ENCODE assay signal across 8 cellular contexts in genomic region chr9:131546336-131547084, GRCh38. TPM values are rescaled to one million over a fixed set of nuclear protein-coding genes. Genes with fewer than 3 reads are reported as not detected.
DNase-seq lines count a peak whose midpoint lies in the region; ATAC-seq and TF ChIP-seq lines count a peak whose summit lies in the region.

No MANE protein-coding gene starts in this region.

- H3K4me1 ChIP-seq in urinary bladder (ENCODE audit: insufficient read depth) = peaks cover 4% of the 10 kb centered on the region

- peaks cover 13% of the 10 kb centered on the region for H3K36me3 Mint-ChIP-seq in stimulated activated naive CD8-positive, alpha-beta T cell treated with anti-CD3 and anti-CD28 coated beads, Interleukin-15, Interleukin-2, amounts not matched to agents 100 ng/mL and 50 ng/mL, for 24 hours (ENCODE audit: low read depth)

- TF ChIP-seq CTCF in WI38 (IDR thresholded peaks at IDR 0.05; ENCODE audit: low read depth, low read length) = 0 out of 2 replicates have a peak, but pooled peaks have one; percentile 11

- H3K4me3 Mint-ChIP-seq in stimulated activated naive CD8-positive, alpha-beta T cell treated with anti-CD3 and anti-CD28 coated beads, Interleukin-15, Interleukin-2, amounts not matched to agents 100 ng/mL and 50 ng/mL, for 24 hours = peak overlapping the region; percentile 68

- H3K4me3 ChIP-seq in WI38 (ENCODE audit: low read depth, low read length) = peak overlapping the region; percentile 48
- peak overlapping the region; percentile 49 for H3K4me3 ChIP-seq in iPS-18c (ENCODE audit: insufficient read depth, low read depth, low read length)
- peak overlapping the region; percentile 5 for H3K4me3 ChIP-seq in urinary bladder (ENCODE audit: low read depth, low read length)

- ATAC-seq in stimulated activated naive CD8-positive, alpha-beta T cell treated with anti-CD3 and anti-CD28 coated beads, Interleukin-15, Interleukin-2, amounts not matched to agents 100 U/mL and 50 U/mL, for 24 hours = no peak
- ATAC-seq in HG03432 (IDR thresholded peaks at IDR 0.05; ENCODE audit: unreplicated experiment) = no peak

- under 1% methylated on average over 49 of the region's 49 CpGs for WGBS in urinary bladder

- no peak overlapping the region for H3K27ac Mint-ChIP-seq in stimulated activated naive CD8-positive, alpha-beta T cell treated with anti-CD3 and anti-CD28 coated beads, Interleukin-15, Interleukin-2, amounts not matched to agents 100 ng/mL and 50 ng/mL, for 24 hours

- peaks cover 52% of the 10 kb centered on the region for H3K27me3 Mint-ChIP-seq in stimulated activated naive CD8-positive, alpha-beta T cell treated with anti-CD3 and anti-CD28 coated beads, Interleukin-15, Interleukin-2, amounts not matched to agents 100 ng/mL and 50 ng/mL, for 24 hours

- H3K9me3 ChIP-seq in iPS-18c (ENCODE audit: control insufficient read depth, insufficient read depth, low read length) = peaks cover 4% of the 10 kb centered on the region

- peaks cover 4% of the 10 kb centered on the region for H3K4me1 Mint-ChIP-seq in stimulated activated naive CD8-positive, alpha-beta T cell treated with anti-CD3 and anti-CD28 coated beads, Interleukin-15, Interleukin-2, amounts not matched to agents 100 ng/mL and 50 ng/mL, for 24 hours (ENCODE audit: low read depth)

- no peak overlapping the region for H3K27ac ChIP-seq in urinary bladder (ENCODE audit: low read depth)

- DNase-seq in stimulated activated naive CD8-positive, alpha-beta T cell treated with anti-CD3 and anti-CD28 coated beads, Interleukin-15, Interleukin-2, amounts not matched to agents 100 U/mL and 50 U/mL, for 24 hours = no peak
- DNase-seq in germinal center (ENCODE audit: low spot score) = no peak
- no peak for DNase-seq in AML-193 (lab: John Stamatoyannopoulos, UW)

- peaks cover 9% of the 10 kb centered on the region for H3K9me3 Mint-ChIP-seq in stimulated activated naive CD8-positive, alpha-beta T cell treated with anti-CD3 and anti-CD28 coated beads, Interleukin-15, Interleukin-2, amounts not matched to agents 100 ng/mL and 50 ng/mL, for 24 hours

- H3K36me3 ChIP-seq in urinary bladder (ENCODE audit: insufficient read depth) = no peaks in the 10 kb centered on the region

RNA-seq across cellular contexts. Expression of gene PRRT1B, which starts 1.2 kb away (rescaled TPM):
- total RNA-seq in urinary bladder = not detected
- polyA plus RNA-seq in urinary bladder = not detected

RNA-seq across cellular contexts. Expression of gene UCK1, which starts 15.4 kb away (rescaled TPM):
- total RNA-seq in urinary bladder = 7.3 TPM
- 39.1 TPM for polyA plus RNA-seq in urinary bladder

RNA-seq across cellular contexts. Expression of gene POMT1, which starts 43.8 kb away (rescaled TPM):
- total RNA-seq in urinary bladder = 20.1 TPM
- polyA plus RNA-seq in urinary bladder = 17.5 TPM
